In the genomic region with DNA sequence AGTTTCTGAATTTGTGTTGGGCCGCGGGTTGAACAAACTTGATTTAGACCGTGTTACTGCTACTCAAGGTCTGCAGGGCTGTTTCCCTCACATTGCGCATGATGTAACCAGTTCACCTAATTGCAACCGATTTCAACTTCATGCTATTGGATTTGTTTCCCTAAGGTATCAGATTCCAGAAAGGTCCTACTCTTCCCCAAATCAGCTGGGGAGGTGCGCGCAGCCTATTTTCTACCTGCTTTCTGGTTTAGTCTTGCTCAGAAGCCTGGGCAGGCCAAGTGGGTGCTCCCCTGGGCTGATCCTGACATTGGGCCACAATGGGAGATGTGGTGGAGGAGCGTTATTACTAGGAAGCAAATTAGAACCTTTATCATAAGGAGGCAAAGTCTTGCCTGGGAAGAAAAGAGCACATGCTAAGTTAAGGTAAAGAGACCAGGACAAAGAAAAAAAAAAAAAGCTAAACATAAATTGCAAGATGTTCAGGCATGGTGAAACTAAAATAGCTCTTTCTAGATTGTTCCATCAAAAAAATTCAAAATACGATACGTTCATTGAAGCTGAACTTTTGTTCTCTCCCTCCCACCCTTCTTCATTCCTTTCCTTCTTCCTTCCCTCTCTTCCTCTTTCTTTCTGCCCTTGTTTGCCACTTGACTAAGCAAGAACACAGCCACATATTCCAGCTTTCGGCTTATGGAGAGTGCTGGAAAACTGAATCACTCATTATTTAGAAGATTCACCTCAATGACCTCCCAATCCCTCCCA, we compare ENCODE assay signal across 13 cellular contexts. TPM values are rescaled to one million over a fixed set of nuclear protein-coding genes. Genes with fewer than 3 reads are reported as not detected.
DNase-seq lines count a peak whose midpoint lies in the region; ATAC-seq, FAIRE-seq and TF ChIP-seq lines count a peak whose summit lies in the region.
"Had no signal": no experiment of that assay in that cellular context is flagged by ENCODE, and none has a peak within 500 bp of the region (broad histone marks: within the 10 kb centered on the region; RNA-seq: fewer than 3 reads in every experiment).

No MANE protein-coding gene starts in this region.

- H3K36me3 Mint-ChIP-seq in astrocyte (ENCODE audit: low read depth, unreplicated experiment) (no peaks in the 10 kb centered on the region), nephron (ENCODE audit: low read depth) (no peaks in the 10 kb centered on the region)
- no peaks in the 10 kb centered on the region for H3K36me3 Mint-ChIP-seq in stimulated activated effector memory CD8-positive, alpha-beta T cell treated with anti-CD3 and anti-CD28 coated beads, Interleukin-12 subunit alpha, Interleukin-12 subunit beta, amount 100 ng/mL, for 72 hours

- H3K27ac ChIP-seq in A549 (peak overlapping the region; percentile 42 to 94), HCT116 (ENCODE audit: low read depth, low read length) (no peak overlapping the region), astrocyte (ENCODE audit: low read depth, low read length) (no peak overlapping the region)

- ATAC-seq in A549 (no peak), HCT116 (no peak)
- no peak for ATAC-seq in stimulated activated effector memory CD8-positive, alpha-beta T cell treated with anti-CD3 and anti-CD28 coated beads, Interleukin-12 subunit alpha, Interleukin-12 subunit beta, amount 100 ng/mL, for 72 hours

- TF ChIP-seq RAD21 in A549 (conservative IDR thresholded peaks at IDR 0.05 in 1 of 2, IDR thresholded peaks at IDR 0.05 in 1 of 2) (no peak), HCT116 (IDR thresholded peaks at IDR 0.05; ENCODE audit: low read depth) (no peak)

- intact Hi-C loops in HCT116 (cut with micrococcal nuclease): no loop called here
- intact Hi-C loops in posterior vena cava (cut with DNase I): loop anchor here (5.0 to 10.0 kb wide), 3 partner anchors 84 to 467 kb away; no protein-coding TSS in a partner anchor

- BruUV-seq in HCT116 (replicated peaks; lab: Mats Ljungman, UMichigan): no TSS peak

- H3K4me3 Mint-ChIP-seq in astrocyte (ENCODE audit: unreplicated experiment) (peak overlapping the region; percentile 40), nephron (no peak overlapping the region)
- H3K4me3 Mint-ChIP-seq in stimulated activated effector memory CD8-positive, alpha-beta T cell treated with anti-CD3 and anti-CD28 coated beads, Interleukin-12 subunit alpha, Interleukin-12 subunit beta, amount 100 ng/mL, for 72 hours: no peak overlapping the region
- H3K4me3 Mint-ChIP-seq: T-helper 1 cell treated with Interleukin-12 subunit alpha and Interleukin-12 subunit beta and Interleukin-4 antibody, amounts not matched to agents 30 μg/mL and 1 μg/mL, for 36 hours had no signal

- TF ChIP-seq CTCF in A549 (IDR thresholded peaks at IDR 0.05) (no peak), HCT116 (IDR thresholded peaks at IDR 0.05 in 2 of 3, conservative IDR thresholded peaks at IDR 0.05 in 1 of 3; ENCODE audit: borderline replicate concordance in 1 of 3, insufficient read depth in 1 of 3, low read depth in 2 of 3, low read length in 2 of 3) (no peak), astrocyte (IDR thresholded peaks at IDR 0.05; ENCODE audit: insufficient read depth, low read depth, low read length) (no peak), nephron (IDR thresholded peaks at IDR 0.05; ENCODE audit: unreplicated experiment in 3 of 3) (no peak)

- TF ChIP-seq POLR2A in A549 (IDR thresholded peaks at IDR 0.05; ENCODE audit: low read length): no peak
- no peak for TF ChIP-seq POLR2A in HCT116 (IDR thresholded peaks at IDR 0.05; ENCODE audit: borderline replicate concordance, extremely low read depth, insufficient read depth, insufficient read length)

- POLR2A ChIA-PET in A549 (lab: Yijun Ruan, JAX) (no interaction called here), HCT116 (lab: Charles Lee) (interaction anchor here (1.1 kb wide), 1 partner anchor 11 kb away, joined by 3 read pairs; no protein-coding TSS in a partner anchor)

- H3K27ac Mint-ChIP-seq in astrocyte (ENCODE audit: unreplicated experiment) (no peak overlapping the region), nephron (peak overlapping the region; percentile 4 to 24 (median 6))
- H3K27ac Mint-ChIP-seq in stimulated activated effector memory CD8-positive, alpha-beta T cell treated with anti-CD3 and anti-CD28 coated beads, Interleukin-12 subunit alpha, Interleukin-12 subunit beta, amount 100 ng/mL, for 72 hours: no peak overlapping the region
- H3K27ac Mint-ChIP-seq: T-helper 1 cell treated with Interleukin-12 subunit alpha and Interleukin-12 subunit beta and Interleukin-4 antibody, amounts not matched to agents 30 μg/mL and 1 μg/mL, for 36 hours had no signal

- H3K4me3 ChIP-seq in A549 (no peak overlapping the region), HCT116 (replicated peaks in 1 of 2; ENCODE audit: low read depth in 1 of 2, low read length in 2 of 2) (no peak overlapping the region), astrocyte (ENCODE audit: insufficient read depth, low read depth, low read length) (no peak overlapping the region)

- FAIRE-seq in A549 (lab: Jason Lieb, UNC): no peak
- no peak for FAIRE-seq in astrocyte (lab: Jason Lieb, UNC)
- FAIRE-seq: GM12891 had no signal

- DNase-seq in A549 (ENCODE audit: low read depth in 1 of 2, low spot score in 1 of 2) (no peak), HCT116 (ENCODE audit: low read depth, low spot score) (no peak), astrocyte (ENCODE audit: low read depth) (no peak), NCI-H2196 (lab: John Stamatoyannopoulos, UW; ENCODE audit: unreplicated experiment) (no peak), posterior vena cava (ENCODE audit: low spot score) (no peak), NCI-H526 (lab: John Stamatoyannopoulos, UW) (no peak)
- no peak for DNase-seq in stimulated activated effector memory CD8-positive, alpha-beta T cell treated with anti-CD3 and anti-CD28 coated beads, Interleukin-12 subunit alpha, Interleukin-12 subunit beta, amount 100 ng/mL, for 72 hours (ENCODE audit: low spot score in 2 of 2)
- DNase-seq: NCI-H1417 treated with DMSO at 0.1 percent for 48 hours, NCI-H2029, SHP77 treated with DMSO at 0.1 percent for 48 hours had no signal

- RAD21 ChIA-PET in HCT116 (lab: Charles Lee; ENCODE audit: low non-redundant PET in 1 of 2, low total read pairs in 2 of 2, uncharacterized antibody in 2 of 2, unreplicated experiment in 2 of 2): no interaction called here

- TF ChIP-seq EP300 in A549 (IDR thresholded peaks at IDR 0.05): no peak

- H3K4me1 Mint-ChIP-seq in astrocyte (ENCODE audit: low read depth, unreplicated experiment): peaks cover 6% of the 10 kb centered on the region
- H3K4me1 Mint-ChIP-seq in nephron: peaks cover 44% of the 10 kb centered on the region
- H3K4me1 Mint-ChIP-seq in stimulated activated effector memory CD8-positive, alpha-beta T cell treated with anti-CD3 and anti-CD28 coated beads, Interleukin-12 subunit alpha, Interleukin-12 subunit beta, amount 100 ng/mL, for 72 hours: peaks cover 27% of the 10 kb centered on the region

- H3K9ac ChIP-seq in HCT116 (ENCODE audit: low read length): no peak overlapping the region
- H3K9ac ChIP-seq in astrocyte (ENCODE audit: low read length): no peak overlapping the region

- H3K36me3 ChIP-seq in HCT116 (ENCODE audit: control insufficient read depth in 1 of 2, insufficient read depth in 2 of 2, low read length in 2 of 2) (no peaks in the 10 kb centered on the region), astrocyte (ENCODE audit: insufficient read depth, low read length) (no peaks in the 10 kb centered on the region)

- H3K27me3 Mint-ChIP-seq in astrocyte (ENCODE audit: low read depth, unreplicated experiment): peaks cover 1% of the 10 kb centered on the region
- H3K27me3 Mint-ChIP-seq in nephron (ENCODE audit: low read depth): no peaks in the 10 kb centered on the region

- H2AFZ ChIP-seq in HCT116 (ENCODE audit: low read depth, low read length, poor library complexity, severe bottlenecking): no peak overlapping the region
- H2AFZ ChIP-seq in astrocyte (ENCODE audit: low read depth, low read length): no peak overlapping the region

- no peaks in the 10 kb centered on the region for H4K20me1 ChIP-seq in HCT116 (ENCODE audit: insufficient read depth)
- H4K20me1 ChIP-seq in astrocyte (ENCODE audit: insufficient read depth, low read length): no peaks in the 10 kb centered on the region

- H3K79me2 ChIP-seq in HCT116 (ENCODE audit: insufficient read depth, low read length) (no peaks in the 10 kb centered on the region), astrocyte (ENCODE audit: insufficient read depth, low read length) (no peaks in the 10 kb centered on the region)

- H3K9me2 ChIP-seq in HCT116 (ENCODE audit: insufficient read depth): no peaks in the 10 kb centered on the region

- H3K27me3 ChIP-seq in HCT116 (ENCODE audit: insufficient read depth, low read length) (no peaks in the 10 kb centered on the region), astrocyte (ENCODE audit: insufficient read depth, low read length) (no peaks in the 10 kb centered on the region)

- peaks cover 4% of the 10 kb centered on the region for H3K9me3 Mint-ChIP-seq in astrocyte (ENCODE audit: unreplicated experiment)
- H3K9me3 Mint-ChIP-seq in nephron: no peaks in the 10 kb centered on the region
- peaks cover 4% of the 10 kb centered on the region for H3K9me3 Mint-ChIP-seq in stimulated activated effector memory CD8-positive, alpha-beta T cell treated with anti-CD3 and anti-CD28 coated beads, Interleukin-12 subunit alpha, Interleukin-12 subunit beta, amount 100 ng/mL, for 72 hours

- CTCF ChIA-PET in A549 (lab: Yijun Ruan, JAX): interaction anchor here (1.0 to 2.9 kb wide), 5 partner anchors 8 to 576 kb away, joined by 3 to 26 read pairs (median 10); no protein-coding TSS in a partner anchor
- CTCF ChIA-PET in HCT116 (lab: Charles Lee): interaction anchor here (0.8 kb wide), 1 partner anchor 490 kb away, joined by 3 read pairs; no protein-coding TSS in a partner anchor

- H3K9me3 ChIP-seq in A549 (no peaks in the 10 kb centered on the region), HCT116 (ENCODE audit: control insufficient read depth in 1 of 2, insufficient read depth in 1 of 2, low read depth in 1 of 2, low read length in 2 of 2) (no peaks in the 10 kb centered on the region), astrocyte (ENCODE audit: insufficient read depth, low read depth, low read length) (no peaks in the 10 kb centered on the region)

- WGBS in A549 (ENCODE audit: missing lambda C conversion rate): 88% methylated on average over 11 of the region's 11 CpGs

- H3K4me1 ChIP-seq in A549: peaks cover 56% of the 10 kb centered on the region
- no peaks in the 10 kb centered on the region for H3K4me1 ChIP-seq in HCT116 (ENCODE audit: control insufficient read depth in 1 of 2, insufficient read depth in 2 of 2, low read length in 2 of 2)
- peaks cover 11% of the 10 kb centered on the region for H3K4me1 ChIP-seq in astrocyte (ENCODE audit: insufficient read depth, low read length)

- H3K4me2 ChIP-seq in A549 (no peak overlapping the region), HCT116 (ENCODE audit: low read length) (no peak overlapping the region), astrocyte (ENCODE audit: low read length) (no peak overlapping the region)

RNA-seq across cellular contexts. Expression of gene TARBP1, which starts 28.8 kb away (rescaled TPM):
- 41.1 and 44.7 TPM in 2 replicates for polyA plus RNA-seq in A549 (2011; rRNA removed)
- polyA plus RNA-seq in A549 (2012; cell fraction: cytosol; rRNA removed): 20.3 and 22.1 TPM in 2 replicates
- polyA plus RNA-seq in A549 (2012; cell fraction: nucleus; rRNA removed): 28.3 and 55.1 TPM in 2 replicates
- 22.4 to 25.7 TPM (median 23.1 TPM) in 3 replicates for polyA plus RNA-seq in A549 (2017; fragmentation: RNase III; extraction: RNeasy Plus Mini Kit Qiagen cat#74134 plus additional on column Dnase treatment)
- 18.5 and 18.9 TPM in 2 replicates for polyA minus RNA-seq in A549 (2011; rRNA and poly(A)+ RNA removed)
- 17.2 TPM for total RNA-seq in HCT116 (2021; ENCODE audit: unreplicated experiment)
- 8.8 and 9.6 TPM in 2 replicates for polyA plus RNA-seq in HCT116 (2012)
- total RNA-seq in astrocyte: 15.9 and 17.8 TPM in 2 replicates
- total RNA-seq in posterior vena cava: 10 to 100 TPM; 13.8 to 20.0 TPM

Comparison
In these comparisons a context has a peak if more than half of its experiments do, and no peak if none do; other contexts are left out.
1. H3K27ac ChIP-seq: peak in A549 (2 of 2); none in HCT116 (single experiment) and astrocyte (single experiment).
2. H3K27ac Mint-ChIP-seq: peak in nephron (3 of 3); none in astrocyte (single experiment) and stimulated activated effector memory CD8-positive, alpha-beta T cell treated with anti-CD3 and anti-CD28 coated beads, Interleukin-12 subunit alpha, Interleukin-12 subunit beta, amount 100 ng/mL, for 72 hours (single experiment).
3. Of the 6 proteins assayed by ChIP-seq in both A549 and HCT116: peak only in A549: none; only in HCT116: CEBPB; in both: none; in neither: 5.